ENCODE assay signal across 22 cellular contexts in the genomic region with DNA sequence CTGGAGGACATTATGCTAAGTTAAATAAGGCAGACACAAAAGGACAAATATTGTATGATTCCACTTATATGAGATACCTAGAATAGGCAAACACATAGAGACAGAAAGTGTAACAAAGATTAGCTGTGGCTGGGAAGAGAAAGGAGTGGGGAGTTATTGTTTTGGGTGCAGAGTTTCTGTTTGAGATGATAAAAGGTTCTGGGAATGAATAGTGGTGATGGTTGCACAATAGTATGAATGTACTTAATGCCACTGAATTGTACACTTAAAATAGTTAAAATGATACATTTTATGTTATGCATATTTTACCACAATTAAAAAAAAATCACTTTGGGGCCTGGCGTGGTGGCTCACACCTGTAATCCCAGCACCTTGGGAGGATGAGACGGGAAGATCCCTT.
"Had no signal": no experiment of that assay in that cellular context is flagged by ENCODE, and none has a peak within 500 bp of the region (broad histone marks: within the 10 kb centered on the region; RNA-seq: fewer than 3 reads in every experiment).

No MANE protein-coding gene starts in this region.

- H3K36me3 ChIP-seq: esophagus muscularis mucosa, sigmoid colon, suprapubic skin, tibial artery, upper lobe of left lung had no signal

- H3K27ac Mint-ChIP-seq: dendritic cell treated with granulocyte-macrophage colony-stimulating factor and Interleukin-4, amounts not matched to agents 40 ng/mL and 50 ng/mL, for 4 days; naive B cell; nephron had no signal

- H3K4me3 Mint-ChIP-seq: dendritic cell treated with granulocyte-macrophage colony-stimulating factor and Interleukin-4, amounts not matched to agents 40 ng/mL and 50 ng/mL, for 4 days; effector memory CD8-positive, alpha-beta T cell; naive B cell; nephron had no signal

- ATAC-seq: effector memory CD8-positive, alpha-beta T cell; left colon; left ventricle myocardium superior; psoas muscle had no signal

- H3K9me3 ChIP-seq: esophagus muscularis mucosa, psoas muscle, sigmoid colon, suprapubic skin, upper lobe of left lung had no signal

- H3K9me3 Mint-ChIP-seq: dendritic cell treated with granulocyte-macrophage colony-stimulating factor and Interleukin-4, amounts not matched to agents 40 ng/mL and 50 ng/mL, for 4 days; effector memory CD8-positive, alpha-beta T cell; nephron had no signal

- H3K27me3 Mint-ChIP-seq: dendritic cell treated with granulocyte-macrophage colony-stimulating factor and Interleukin-4, amounts not matched to agents 40 ng/mL and 50 ng/mL, for 4 days; naive B cell had no signal

- H3K36me3 Mint-ChIP-seq: naive B cell had no signal

- H3K4me1 Mint-ChIP-seq: naive B cell, nephron had no signal

- H3K4me1 ChIP-seq: esophagus muscularis mucosa, psoas muscle, sigmoid colon, suprapubic skin, tibial artery, upper lobe of left lung had no signal

- H3K27ac ChIP-seq: epithelial cell of prostate, esophagus muscularis mucosa, psoas muscle, sigmoid colon, skin epidermis, suprapubic skin, tibial artery, upper lobe of left lung had no signal

- DNase-seq: cerebellar nuclear complex; effector memory CD8-positive, alpha-beta T cell; foreskin fibroblast; left colon; left ventricle myocardium superior; mesendoderm; naive B cell; psoas muscle; retina; sigmoid colon; stimulated activated CD4-positive, alpha-beta T cell treated with anti-CD3 and anti-CD28 coated beads, Interleukin-2, amount 100 ng/mL, for 24 hours; stimulated activated CD4-positive, alpha-beta T cell treated with anti-CD3 and anti-CD28 coated beads, Interleukin-4, amount 100 ng/mL, for 4 hours; tibial artery; upper lobe of left lung had no signal

- H3K4me3 ChIP-seq: esophagus muscularis mucosa, lung, psoas muscle, sigmoid colon, skin epidermis, suprapubic skin, tibial artery, upper lobe of left lung had no signal

- H3K27me3 ChIP-seq: esophagus muscularis mucosa, sigmoid colon, suprapubic skin, upper lobe of left lung had no signal

- FAIRE-seq: colon had no signal
